In the genomic region with DNA sequence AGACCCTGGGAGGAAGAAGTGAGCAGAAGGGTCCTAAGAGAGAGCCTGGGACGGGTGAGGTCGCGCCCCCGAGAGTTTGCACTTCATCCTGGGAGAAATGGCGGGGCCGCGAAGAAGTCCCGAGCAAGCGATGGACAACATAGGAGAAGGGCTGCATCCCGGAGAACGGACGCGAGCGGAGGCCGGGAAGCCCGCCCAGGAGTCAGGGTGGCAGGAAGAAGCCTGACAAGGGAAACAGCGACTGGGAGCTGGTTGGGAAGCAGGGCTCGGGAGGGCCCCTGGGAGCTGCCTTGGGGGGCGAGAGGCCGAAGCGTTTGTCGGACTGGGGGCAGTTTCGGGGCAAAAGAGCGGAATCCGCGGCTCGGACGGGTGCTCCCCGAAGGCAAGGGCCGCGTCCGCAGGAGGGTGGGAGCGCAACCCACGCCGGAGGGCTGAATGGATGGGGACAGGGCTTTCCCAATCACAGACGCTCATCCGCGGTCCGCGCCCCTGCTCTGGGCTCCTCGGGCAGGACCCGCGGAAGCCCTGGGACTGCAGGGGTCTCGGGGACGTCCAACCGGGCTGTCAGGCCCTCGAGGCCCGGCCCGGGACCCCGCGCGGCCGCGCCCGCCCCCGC, we compare ENCODE assay signal across 6 cellular contexts. TPM values are rescaled to one million over a fixed set of nuclear protein-coding genes. Genes with fewer than 3 reads are reported as not detected.
DNase-seq lines count a peak whose midpoint lies in the region; ATAC-seq lines count a peak whose summit lies in the region.

No MANE protein-coding gene starts in this region.

- H3K9me3 ChIP-seq in SJCRH30 (replicated peaks) (no peaks in the 10 kb centered on the region), iPS DF 6.9 (ENCODE audit: control insufficient read depth, insufficient read depth, low read length) (no peaks in the 10 kb centered on the region)

- WGBS in iPS DF 6.9 (ENCODE audit: insufficient coverage, insufficient read length): no CpG with 5 or more reads among the region's 56 CpGs
- WGBS in urinary bladder: under 1% methylated on average over 56 of the region's 56 CpGs

- H3K27ac ChIP-seq in SJCRH30 (no peak overlapping the region), iPS DF 6.9 (ENCODE audit: low read length) (no peak overlapping the region), urinary bladder (ENCODE audit: low read depth) (peak overlapping the region; percentile 90)

- DNase-seq in SJCRH30 (no peak), iPS DF 6.9 (ENCODE audit: low read depth, low spot score) (no peak), activated gamma-delta T cell (lab: John Stamatoyannopoulos, UW) (no peak)
- no peak for DNase-seq in stimulated activated CD4-positive, alpha-beta T cell treated with anti-CD3 and anti-CD28 coated beads, Interleukin-15, amount 100 ng/mL, for 24 hours

- H3K27me3 ChIP-seq in SJCRH30: no peaks in the 10 kb centered on the region
- H3K27me3 ChIP-seq in iPS DF 6.9 (ENCODE audit: control insufficient read depth, insufficient read depth, low read length): no peaks in the 10 kb centered on the region

- peak overlapping the region; percentile 81 for H3K4me3 ChIP-seq in SJCRH30
- H3K4me3 ChIP-seq in iPS DF 6.9 (ENCODE audit: low read length): peak overlapping the region; percentile 83
- H3K4me3 ChIP-seq in urinary bladder (ENCODE audit: low read depth, low read length): peak overlapping the region; percentile 96

- H3K4me1 ChIP-seq in SJCRH30 (peaks cover 8% of the 10 kb centered on the region; the same call in 1 of the 2 replicates), iPS DF 6.9 (ENCODE audit: control insufficient read depth, insufficient read depth, low read length) (peaks cover 1% of the 10 kb centered on the region; the same call in 1 of the 2 replicates), urinary bladder (ENCODE audit: insufficient read depth) (peaks cover 2% of the 10 kb centered on the region)

- ATAC-seq in GM21723 (IDR thresholded peaks at IDR 0.05; ENCODE audit: unreplicated experiment): peak; percentile 20

- H3K36me3 ChIP-seq in SJCRH30 (no peaks in the 10 kb centered on the region), iPS DF 6.9 (ENCODE audit: control insufficient read depth, insufficient read depth, low read length) (no peaks in the 10 kb centered on the region), urinary bladder (ENCODE audit: insufficient read depth) (no peaks in the 10 kb centered on the region)

RNA-seq across cellular contexts. Expression of a gene that starts 0.5 kb away (rescaled TPM):
- 39.2 and 41.6 TPM in 2 replicates for total RNA-seq in SJCRH30 (2014; rRNA removed; shearing (Covaris generic))
- total RNA-seq in urinary bladder: 41.9 TPM
- polyA plus RNA-seq in urinary bladder: 99.7 TPM

RNA-seq across cellular contexts. Expression of a gene that starts 20.4 kb away (rescaled TPM):
- 4.7 and 4.8 TPM in 2 replicates for total RNA-seq in SJCRH30 (2014; rRNA removed; shearing (Covaris generic))
- 1.4 TPM for total RNA-seq in urinary bladder
- 4.3 TPM for polyA plus RNA-seq in urinary bladder

RNA-seq across cellular contexts. Expression of a gene that starts 20.4 kb away (rescaled TPM):
- total RNA-seq in SJCRH30 (2014; rRNA removed; shearing (Covaris generic)): 29.1 and 29.2 TPM in 2 replicates
- 16.2 TPM for total RNA-seq in urinary bladder
- polyA plus RNA-seq in urinary bladder: 45.2 TPM

RNA-seq across cellular contexts. Expression of a gene that starts 21.4 kb away (rescaled TPM):
- 5.1 and 5.8 TPM in 2 replicates for total RNA-seq in SJCRH30 (2014; rRNA removed; shearing (Covaris generic))
- 3.6 TPM for total RNA-seq in urinary bladder
- 17.6 TPM for polyA plus RNA-seq in urinary bladder

RNA-seq across cellular contexts. Expression of a gene that starts 36.5 kb away (rescaled TPM):
- 17.7 and 19.1 TPM in 2 replicates for total RNA-seq in SJCRH30 (2014; rRNA removed; shearing (Covaris generic))
- total RNA-seq in urinary bladder: 7.9 TPM
- polyA plus RNA-seq in urinary bladder: 20.5 TPM
